Comparison of ENCODE assay signal across 21 cellular contexts in the genomic region with DNA sequence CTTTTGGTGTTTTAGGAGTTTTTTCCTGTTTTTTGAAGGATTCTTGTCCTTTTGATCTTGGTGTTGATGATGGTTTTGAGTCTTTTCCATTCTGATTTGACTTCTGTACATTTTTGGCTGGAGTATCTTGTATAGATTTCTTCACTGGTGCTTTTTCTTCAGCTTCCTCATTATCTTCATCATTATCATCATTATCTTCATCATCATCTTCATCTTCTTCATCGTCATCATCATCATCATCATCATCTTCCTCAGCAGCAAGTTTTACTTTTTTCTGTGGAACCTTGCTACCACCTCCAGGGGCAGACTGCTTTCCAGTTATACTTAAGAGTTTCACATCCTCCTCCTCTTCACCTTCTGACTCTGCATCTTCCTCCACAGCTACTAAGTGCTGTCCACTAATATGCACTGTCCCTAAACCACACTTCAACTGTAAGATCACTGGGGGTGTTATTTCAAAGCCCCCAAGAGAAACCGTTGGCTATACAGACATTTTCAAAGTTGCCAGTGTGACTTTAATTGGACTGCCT. TPM values are rescaled to one million over a fixed set of nuclear protein-coding genes. Genes with fewer than 3 reads are reported as not detected.
"Had no signal": no experiment of that assay in that cellular context is flagged by ENCODE, and none has a peak within 500 bp of the region (broad histone marks: within the 10 kb centered on the region; RNA-seq: fewer than 3 reads in every experiment).

No MANE protein-coding gene starts in this region.

RNA-seq across cellular contexts. Expression of a gene that starts 24.3 kb away (rescaled TPM):
- total RNA-seq: activated CD4-positive, alpha-beta memory T cell treated with anti-CD3 and anti-CD28 coated beads for 36 hours; activated CD4-positive, alpha-beta T cell treated with anti-CD3 and anti-CD28 coated beads for 36 hours; activated CD4-positive, alpha-beta T cell treated with anti-CD3 and anti-CD28 coated beads, Interleukin-2, amount 10 ng/mL, durations not matched to agents 24 days and 14 days; activated CD8-positive, alpha-beta memory T cell treated with anti-CD3 and anti-CD28 coated beads for 36 hours; activated CD8-positive, alpha-beta memory T cell treated with anti-CD3 and anti-CD28 coated beads, Interleukin-2, amount 10 ng/mL, durations not matched to agents 7 days and 5 days; activated CD8-positive, alpha-beta T cell treated with anti-CD3 and anti-CD28 coated beads, Interleukin-2, amount 10 ng/mL, durations not matched to agents 7 days and 5 days; activated naive CD4-positive, alpha-beta T cell treated with anti-CD3 and anti-CD28 coated beads for 36 hours; activated naive CD8-positive, alpha-beta T cell treated with anti-CD3 and anti-CD28 coated beads for 36 hours; activated T-helper 1 cell treated with anti-CD3 and anti-CD28 coated beads, Interleukin-12 subunit alpha, Interleukin-12 subunit beta, Interleukin-2, Interleukin-4 antibody, amounts not matched to agents 30 ng/mL and 10 ng/mL and 1 ng/mL, durations not matched to agents 14 hours and 24 hours and 36 hours; activated T-helper 2 cell treated with anti-CD3 and anti-CD28 coated beads, Interferon-gamma antibody, Interleukin-2, Interleukin-4, amounts not matched to agents 10 μg/mL and 5 μg/mL and 100 μg/mL, durations not matched to agents 14 hours and 24 hours and 36 hours; body of pancreas; esophagus squamous epithelium; glomerular endothelial cell; hepatocyte had no signal
- polyA plus RNA-seq: aorta, endothelial cell of umbilical vein had no signal

RNA-seq across cellular contexts. Expression of a gene that starts 36.7 kb away (rescaled TPM):
- total RNA-seq: activated CD4-positive, alpha-beta memory T cell treated with anti-CD3 and anti-CD28 coated beads for 36 hours; activated CD4-positive, alpha-beta T cell treated with anti-CD3 and anti-CD28 coated beads for 36 hours; activated CD4-positive, alpha-beta T cell treated with anti-CD3 and anti-CD28 coated beads, Interleukin-2, amount 10 ng/mL, durations not matched to agents 24 days and 14 days; activated CD8-positive, alpha-beta memory T cell treated with anti-CD3 and anti-CD28 coated beads for 36 hours; activated CD8-positive, alpha-beta memory T cell treated with anti-CD3 and anti-CD28 coated beads, Interleukin-2, amount 10 ng/mL, durations not matched to agents 7 days and 5 days; activated CD8-positive, alpha-beta T cell treated with anti-CD3 and anti-CD28 coated beads, Interleukin-2, amount 10 ng/mL, durations not matched to agents 7 days and 5 days; activated naive CD4-positive, alpha-beta T cell treated with anti-CD3 and anti-CD28 coated beads for 36 hours; activated naive CD8-positive, alpha-beta T cell treated with anti-CD3 and anti-CD28 coated beads for 36 hours; activated T-helper 1 cell treated with anti-CD3 and anti-CD28 coated beads, Interleukin-12 subunit alpha, Interleukin-12 subunit beta, Interleukin-2, Interleukin-4 antibody, amounts not matched to agents 30 ng/mL and 10 ng/mL and 1 ng/mL, durations not matched to agents 14 hours and 24 hours and 36 hours; activated T-helper 2 cell treated with anti-CD3 and anti-CD28 coated beads, Interferon-gamma antibody, Interleukin-2, Interleukin-4, amounts not matched to agents 10 μg/mL and 5 μg/mL and 100 μg/mL, durations not matched to agents 14 hours and 24 hours and 36 hours; adrenal gland; aorta; body of pancreas; endothelial cell of umbilical vein; esophagus squamous epithelium; fibroblast of lung; fibroblast of villous mesenchyme; gastroesophageal sphincter; glomerular endothelial cell had no signal
- polyA plus RNA-seq: adrenal gland, endothelial cell of umbilical vein, esophagus, fibroblast of lung had no signal
